7 cellular contexts compared by ENCODE assay signal in the genomic region with DNA sequence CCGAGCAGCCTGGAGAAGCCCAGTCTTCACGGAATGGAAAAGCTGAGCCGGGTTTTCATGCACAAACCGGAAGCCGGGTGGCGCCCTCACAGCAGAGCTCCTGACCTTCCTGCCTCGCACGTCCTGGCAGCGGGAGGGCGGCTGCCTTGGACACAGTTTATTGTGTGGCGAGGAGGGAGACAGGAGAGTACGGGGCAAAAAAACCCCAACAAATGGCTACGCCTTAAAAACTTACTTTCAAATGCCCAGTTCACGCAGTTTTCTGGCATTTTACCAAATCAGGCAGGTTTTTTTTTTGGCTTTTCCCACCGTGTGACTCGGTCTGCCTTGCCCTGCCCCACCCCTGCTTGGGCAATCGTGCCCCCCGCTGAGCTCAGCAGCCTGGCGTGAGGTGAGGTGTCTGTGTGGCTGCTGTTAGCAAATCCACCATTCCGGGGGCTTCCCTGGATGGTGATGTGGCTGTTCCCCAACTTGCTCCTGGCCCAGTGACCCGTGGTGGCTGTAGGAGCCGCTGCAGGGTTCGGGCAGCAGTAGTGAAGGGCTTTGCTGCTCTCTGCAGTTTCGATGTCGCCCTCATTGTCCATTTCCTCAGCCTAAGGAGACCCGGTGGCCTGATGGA.
DNase-seq lines count a peak whose midpoint lies in the region; ATAC-seq and TF ChIP-seq lines count a peak whose summit lies in the region.
"Not testable (repeated sequence)": the region's sequence is repeated elsewhere in the genome, so short reads cannot be mapped to it uniquely, and the experiment has no call there.

No MANE protein-coding gene starts in this region.

- TF ChIP-seq CTCF in NB4 (IDR thresholded peaks at IDR 0.05; ENCODE audit: low read depth, low read length) (peak; percentile 11), lung (IDR thresholded peaks at IDR 0.05; ENCODE audit: control extremely low read depth, extremely low read depth) (peak; percentile 10)
- not testable (repeated sequence) for TF ChIP-seq CTCF in RWPE1 (conservative IDR thresholded peaks at IDR 0.05; ENCODE audit: low read depth); colonic mucosa (IDR thresholded peaks at IDR 0.05)

- POLR2A ChIA-PET in RWPE1 (lab: Yijun Ruan, JAX; ENCODE audit: low non-redundant PET) = not testable (repeated sequence)

- H3K9me3 ChIP-seq in colonic mucosa; lung (ENCODE audit: control insufficient read depth in 2 of 2, insufficient read depth in 1 of 2, low read length in 1 of 2): not testable (repeated sequence)

- ATAC-seq in lung (ENCODE audit: insufficient read depth, low FRiP score) = not testable (repeated sequence)

- CTCF ChIA-PET in RWPE1 (lab: Yijun Ruan, JAX) = interaction anchor here (0.6 to 1.0 kb wide), 3 partner anchors 10 to 812 kb away, joined by 3 read pairs; no protein-coding TSS in a partner anchor

- not testable (repeated sequence) for H3K9ac ChIP-seq in colonic mucosa (ENCODE audit: low read depth in 2 of 2, low read length in 2 of 2)

- not testable (repeated sequence) for H3K36me3 ChIP-seq in colonic mucosa; lung (ENCODE audit: control insufficient read depth in 2 of 2, insufficient read depth in 2 of 2, low read length in 2 of 2)

- 27 to 28% methylated on average over 26 of the region's 26 CpGs for WGBS in lung, 2 donors

- peak; percentile 76 for DNase-seq in ELF-1 (ENCODE audit: low read depth, low spot score)
- DNase-seq in NB4 (ENCODE audit: low read depth) = peak; percentile 73
- DNase-seq in RWPE1 (ENCODE audit: low spot score); lung (ENCODE audit: low spot score): not testable (repeated sequence)
- DNase-seq in colonic mucosa = peak; percentile 47
- peak; percentile 79 for DNase-seq in cardiac septum (ENCODE audit: low spot score)
- peak; percentile 81 for DNase-seq in posterior vena cava (ENCODE audit: low spot score)

- H3K27ac ChIP-seq in RWPE1 = peak overlapping the region; percentile 15
- not testable (repeated sequence) for H3K27ac ChIP-seq in colonic mucosa
- peak overlapping the region in 1 of 2 donors; percentile 71 for H3K27ac ChIP-seq in lung (ENCODE audit: low read depth in 1 of 2, low read length in 1 of 2)

- not testable (repeated sequence) for H3K27me3 ChIP-seq in colonic mucosa; lung (ENCODE audit: control insufficient read depth, insufficient read depth)

- not testable (repeated sequence) for TF ChIP-seq POLR2A in NB4 (IDR thresholded peaks at IDR 0.05; ENCODE audit: extremely low read depth, insufficient read length)

- H3K4me3 ChIP-seq in NB4 (ENCODE audit: low read depth, low read length) = peak overlapping the region; percentile 40
- H3K4me3 ChIP-seq in colonic mucosa, lung: not testable (repeated sequence)

- intact Hi-C loops in colonic mucosa (cut with DNase I); cardiac septum (cut with DNase I); posterior vena cava (cut with DNase I): not testable (repeated sequence)

- H3K4me1 ChIP-seq in colonic mucosa; lung (ENCODE audit: control insufficient read depth in 2 of 2, insufficient read depth in 2 of 2, low read length in 2 of 2): not testable (repeated sequence)
